Comparison of ENCODE assay signal across 9 cellular contexts in the genomic region with DNA sequence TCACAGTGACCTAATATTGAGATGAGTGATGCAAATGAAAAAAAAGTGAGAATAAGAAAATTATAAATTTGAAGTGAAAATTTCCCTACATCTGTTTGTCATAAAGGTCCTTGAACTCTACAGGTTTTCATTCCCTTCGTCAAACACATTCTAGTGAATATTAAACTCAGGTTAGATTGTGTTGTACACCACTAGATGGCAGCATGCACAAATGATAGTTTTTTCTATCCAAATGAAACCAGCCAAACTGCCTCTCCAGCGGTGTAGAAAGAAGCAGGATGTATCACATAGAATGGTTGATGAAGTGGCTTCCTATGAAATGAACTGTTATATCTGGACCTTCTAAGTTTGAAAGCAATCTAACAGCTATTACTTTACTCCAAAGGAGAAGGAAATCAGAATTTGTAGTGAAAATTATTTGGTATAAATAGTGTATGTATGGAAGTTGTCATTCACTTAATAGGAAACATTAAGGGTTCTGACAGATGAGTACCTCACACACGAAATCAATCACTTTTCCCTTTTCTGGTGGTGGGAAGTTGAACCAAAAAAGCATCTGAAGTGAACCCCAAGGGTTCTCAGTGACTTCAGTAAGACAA.
DNase-seq lines count a peak whose midpoint lies in the region; ATAC-seq lines count a peak whose summit lies in the region.
"Had no signal": no experiment of that assay in that cellular context is flagged by ENCODE, and none has a peak within 500 bp of the region (broad histone marks: within the 10 kb centered on the region; RNA-seq: fewer than 3 reads in every experiment).

No MANE protein-coding gene starts in this region.

- H3K18ac ChIP-seq in trophoblast cell (ENCODE audit: low read length) = no peak overlapping the region

- no peaks in the 10 kb centered on the region for H3K9me3 Mint-ChIP-seq in activated CD4-positive, alpha-beta T cell treated with anti-CD3 and anti-CD28 coated beads, Interleukin-2, amount 10 ng/mL, durations not matched to agents 7 days and 5 days

- no peak overlapping the region for H3K27ac ChIP-seq in trophoblast cell (ENCODE audit: low read depth, low read length)
- no peak overlapping the region for H3K27ac ChIP-seq in effector memory CD4-positive, alpha-beta T cell (ENCODE audit: insufficient read depth, low read length, poor library complexity, severe bottlenecking)

- CTCF ChIA-PET in activated CD4-positive, alpha-beta T cell treated with anti-CD3 and anti-CD28 coated beads, Interleukin-2, amount 10 ng/mL, durations not matched to agents 7 days and 5 days (lab: Charles Lee) = interaction anchor here (1.2 to 1.5 kb wide), 2 partner anchors 10 to 13 kb away, joined by 4 read pairs; no protein-coding TSS in a partner anchor

- H3K79me2 ChIP-seq in trophoblast cell (ENCODE audit: control insufficient read depth, insufficient read depth, low read length, poor library complexity) = no peaks in the 10 kb centered on the region

- no peaks in the 10 kb centered on the region for H3K36me3 Mint-ChIP-seq in activated CD4-positive, alpha-beta T cell treated with anti-CD3 and anti-CD28 coated beads, Interleukin-2, amount 10 ng/mL, durations not matched to agents 7 days and 5 days (ENCODE audit: low read depth)
- H3K36me3 Mint-ChIP-seq: activated naive CD8-positive, alpha-beta T cell had no signal

- no peak overlapping the region for H4K12ac ChIP-seq in trophoblast cell (ENCODE audit: low read depth, low read length)

- H2BK5ac ChIP-seq in trophoblast cell (ENCODE audit: low read depth, low read length, poor library complexity) = no peak overlapping the region

- peaks cover 10% of the 10 kb centered on the region for H3K4me1 Mint-ChIP-seq in activated CD4-positive, alpha-beta T cell treated with anti-CD3 and anti-CD28 coated beads, Interleukin-2, amount 10 ng/mL, durations not matched to agents 7 days and 5 days

- no peak overlapping the region for H3K4me2 ChIP-seq in trophoblast cell (ENCODE audit: low read length)

- H2AK5ac ChIP-seq in trophoblast cell (ENCODE audit: low read length) = no peak overlapping the region

- DNase-seq in DMS 273 treated with DMSO at 0.1 percent for 48 hours (lab: John Stamatoyannopoulos, UW) (peak; percentile 38), NCI-H2107 treated with DMSO at 0.1 percent for 48 hours (lab: John Stamatoyannopoulos, UW; ENCODE audit: unreplicated experiment) (peak; percentile 26), foreskin melanocyte (peak; percentile 54), trophoblast cell (peak; percentile 27 to 83)
- peak; percentile 65 for DNase-seq in activated CD4-positive, alpha-beta T cell treated with anti-CD3 and anti-CD28 coated beads, Interleukin-2, amount 10 ng/mL, durations not matched to agents 7 days and 5 days
- no peak for DNase-seq in effector memory CD4-positive, alpha-beta T cell

- no peak overlapping the region for H4K91ac ChIP-seq in trophoblast cell (ENCODE audit: low read depth, low read length)

- H3K9me3 ChIP-seq in trophoblast cell (ENCODE audit: insufficient read depth, low read depth, low read length) = peaks cover 3% of the 10 kb centered on the region
- H3K9me3 ChIP-seq in effector memory CD4-positive, alpha-beta T cell (ENCODE audit: control insufficient read depth, low read length) = no peaks in the 10 kb centered on the region

- POLR2A ChIA-PET in activated CD4-positive, alpha-beta T cell treated with anti-CD3 and anti-CD28 coated beads, Interleukin-2, amount 10 ng/mL, durations not matched to agents 7 days and 5 days (lab: Charles Lee) = no interaction called here

- H3K9ac ChIP-seq in trophoblast cell (ENCODE audit: low read length) = no peak overlapping the region

- no peak overlapping the region for H2BK120ac ChIP-seq in trophoblast cell (ENCODE audit: insufficient read depth, low read length, poor library complexity)

- no peaks in the 10 kb centered on the region for H3K79me1 ChIP-seq in trophoblast cell (ENCODE audit: low read length)

- no peak overlapping the region for H4K8ac ChIP-seq in trophoblast cell (ENCODE audit: low read depth, low read length)

- H3K4me1 ChIP-seq in trophoblast cell (ENCODE audit: control insufficient read depth in 1 of 2, insufficient read depth in 2 of 2, low read length in 2 of 2) = no peaks in the 10 kb centered on the region
- H3K4me1 ChIP-seq in effector memory CD4-positive, alpha-beta T cell (ENCODE audit: control insufficient read depth, insufficient read depth, low read length, poor library complexity, severe bottlenecking) = no peaks in the 10 kb centered on the region

- no peak overlapping the region for H3K4ac ChIP-seq in trophoblast cell (ENCODE audit: low read depth, low read length)

- no peak overlapping the region for H3K4me3 Mint-ChIP-seq in activated CD4-positive, alpha-beta T cell treated with anti-CD3 and anti-CD28 coated beads, Interleukin-2, amount 10 ng/mL, durations not matched to agents 7 days and 5 days
- H3K4me3 Mint-ChIP-seq: activated naive CD8-positive, alpha-beta T cell had no signal

- H3K36me3 ChIP-seq in trophoblast cell (ENCODE audit: control insufficient read depth in 1 of 2, insufficient read depth in 2 of 2, low read length in 2 of 2) = peaks cover 8 to 20% of the 10 kb centered on the region in 2 experiments
- no peaks in the 10 kb centered on the region for H3K36me3 ChIP-seq in effector memory CD4-positive, alpha-beta T cell (ENCODE audit: control insufficient read depth, insufficient read depth, low read length)

- H3K27ac Mint-ChIP-seq in activated CD4-positive, alpha-beta T cell treated with anti-CD3 and anti-CD28 coated beads, Interleukin-2, amount 10 ng/mL, durations not matched to agents 7 days and 5 days = no peak overlapping the region
- H3K27ac Mint-ChIP-seq: activated naive CD8-positive, alpha-beta T cell had no signal

- no peak overlapping the region for H3K4me3 ChIP-seq in trophoblast cell (ENCODE audit: low read depth, low read length)
- H3K4me3 ChIP-seq in effector memory CD4-positive, alpha-beta T cell (ENCODE audit: insufficient read depth, low read depth, low read length, poor library complexity, severe bottlenecking) = no peak overlapping the region

- H3K27me3 ChIP-seq in trophoblast cell (ENCODE audit: insufficient read depth, low read length) = no peaks in the 10 kb centered on the region
- H3K27me3 ChIP-seq in effector memory CD4-positive, alpha-beta T cell (replicated peaks; ENCODE audit: control insufficient read depth, insufficient read depth, low read length, poor library complexity, severe bottlenecking) = no peaks in the 10 kb centered on the region

- no peak overlapping the region for H3K14ac ChIP-seq in trophoblast cell (ENCODE audit: low read length)

- ATAC-seq in GM19023 (IDR thresholded peaks at IDR 0.05; ENCODE audit: unreplicated experiment) (peak; percentile 75), HG03066 (IDR thresholded peaks at IDR 0.05; ENCODE audit: low read depth, unreplicated experiment) (peak; percentile 80)

- H3K27me3 Mint-ChIP-seq in activated CD4-positive, alpha-beta T cell treated with anti-CD3 and anti-CD28 coated beads, Interleukin-2, amount 10 ng/mL, durations not matched to agents 7 days and 5 days = peaks cover 16% of the 10 kb centered on the region
- H3K27me3 Mint-ChIP-seq: activated naive CD8-positive, alpha-beta T cell had no signal

- no CpG with 5 or more reads among the region's 3 CpGs for WGBS in trophoblast cell (ENCODE audit: extremely low coverage, insufficient coverage, insufficient read length)

- H2BK12ac ChIP-seq in trophoblast cell (ENCODE audit: low read length) = no peak overlapping the region

- H3K23ac ChIP-seq in trophoblast cell (ENCODE audit: low read length) = no peak overlapping the region

- H2AFZ ChIP-seq in trophoblast cell (ENCODE audit: insufficient read depth, low read length, poor library complexity) = no peak overlapping the region

Comparison
In these comparisons a context has a peak if more than half of its experiments do, and no peak if none do; other contexts are left out.
1. DNase-seq: peak in DMS 273 treated with DMSO at 0.1 percent for 48 hours (single experiment), NCI-H2107 treated with DMSO at 0.1 percent for 48 hours (single experiment), activated CD4-positive, alpha-beta T cell treated with anti-CD3 and anti-CD28 coated beads, Interleukin-2, amount 10 ng/mL, durations not matched to agents 7 days and 5 days (single experiment), foreskin melanocyte (single experiment) and trophoblast cell (2 of 2); none in effector memory CD4-positive, alpha-beta T cell (0 of 3).